Comparison of ENCODE assay signal across 1 cellular context in genomic region chr5:119321569-119322311, GRCh38.
TF ChIP-seq lines count a peak whose summit lies in the region.

No MANE protein-coding gene starts in this region.

TF ChIP-seq in K562, 482 proteins besides CTCF, POLR2A, EP300 and RAD21 (continued from another document and continues in another):
- no peak for TF ChIP-seq ZNF398 (CRISPR knock-in tag; IDR thresholded peaks at IDR 0.05)
- TF ChIP-seq DPF2 (IDR thresholded peaks at IDR 0.05), result peak; percentile 98
- TF ChIP-seq ADNP (tag; IDR thresholded peaks at IDR 0.05), result no peak
- no peak for TF ChIP-seq AFF4 (CRISPR knock-in tag; IDR thresholded peaks at IDR 0.05)
- TF ChIP-seq PREB (CRISPR knock-in tag; IDR thresholded peaks at IDR 0.05), result no peak
- TF ChIP-seq ZNF197 (CRISPR knock-in tag; IDR thresholded peaks at IDR 0.05; ENCODE audit: low read depth), result no peak; the same call in 1 of the 2 replicates
- no peak for TF ChIP-seq ZNF121 (CRISPR knock-in tag; conservative IDR thresholded peaks at IDR 0.05)
- no peak for TF ChIP-seq ZBED1 (IDR thresholded peaks at IDR 0.05)
- no peak for TF ChIP-seq MAX (CRISPR knock-in tag; IDR thresholded peaks at IDR 0.05)
- TF ChIP-seq ZNF324 (CRISPR knock-in tag; IDR thresholded peaks at IDR 0.05), result no peak; the same call in none of the 2 replicates
- TF ChIP-seq NR2C2 (CRISPR knock-in tag; IDR thresholded peaks at IDR 0.05), result no peak
- no peak for TF ChIP-seq NR2C2 (tag; IDR thresholded peaks at IDR 0.05)
- TF ChIP-seq ZNF717 (CRISPR knock-in tag; IDR thresholded peaks at IDR 0.05), result no peak
- peak; percentile 47 for TF ChIP-seq FOSL1 (tag; conservative IDR thresholded peaks at IDR 0.05)
- TF ChIP-seq ATF3 (IDR thresholded peaks at IDR 0.05), result peak; percentile 62
- TF ChIP-seq ATF3 (CRISPR knock-in tag; conservative IDR thresholded peaks at IDR 0.05), result no peak
- TF ChIP-seq ATF7 (IDR thresholded peaks at IDR 0.05), result peak; percentile 76; the same call in 1 of the 2 replicates
- TF ChIP-seq MTA2 (IDR thresholded peaks at IDR 0.05; ENCODE audit: low read depth), result peak; percentile 81
- TF ChIP-seq U2AF2 (optimal IDR thresholded peaks at IDR 0.05; ENCODE audit: low read depth, low read length), result no peak
- TF ChIP-seq PURB (CRISPR knock-in tag; IDR thresholded peaks at IDR 0.05; ENCODE audit: low read depth), result no peak
- no peak for TF ChIP-seq ZNF3 (CRISPR knock-in tag; IDR thresholded peaks at IDR 0.05)
- no peak for TF ChIP-seq TEAD2 (tag; IDR thresholded peaks at IDR 0.05)
- TF ChIP-seq JUND (IDR thresholded peaks at IDR 0.05; ENCODE audit: borderline replicate concordance, low read depth, low read length), result peak; percentile 77
- TF ChIP-seq JUND (tag; IDR thresholded peaks at IDR 0.05; ENCODE audit: borderline replicate concordance, low read depth, low read length), result peak; percentile 72; the same call in 2 of the 3 replicates
- no peak for TF ChIP-seq ZNF764 (CRISPR knock-in tag; IDR thresholded peaks at IDR 0.05; ENCODE audit: low read depth)
- peak; percentile 98 for TF ChIP-seq NBN (IDR thresholded peaks at IDR 0.05; ENCODE audit: low read depth)
- no peak for TF ChIP-seq RBM25 (IDR thresholded peaks at IDR 0.05; ENCODE audit: low read depth, low read length, severe bottlenecking)
- no peak for TF ChIP-seq MCM2 (IDR thresholded peaks at IDR 0.05; ENCODE audit: low read depth)
- TF ChIP-seq SRF (CRISPR knock-in tag; IDR thresholded peaks at IDR 0.05), result 0 out of 4 replicates have a peak, but pooled peaks of 1 of the 2 experiments have one; percentile 40
- peak; percentile 80 for TF ChIP-seq EP400 (IDR thresholded peaks at IDR 0.05)
- TF ChIP-seq ZBTB26 (CRISPR knock-in tag; IDR thresholded peaks at IDR 0.05), result peak; percentile 46; the same call in 1 of the 2 replicates
- TF ChIP-seq NR4A1 (CRISPR knock-in tag; IDR thresholded peaks at IDR 0.05), result no peak
- no peak for TF ChIP-seq NR4A1 (tag; IDR thresholded peaks at IDR 0.05)
- TF ChIP-seq WHSC1 (IDR thresholded peaks at IDR 0.05; ENCODE audit: low read length), result no peak
- TF ChIP-seq SP2 (IDR thresholded peaks at IDR 0.05; ENCODE audit: extremely low read depth, low read depth, low read length, poor library complexity, severe bottlenecking), result no peak
- 0 out of 2 replicates have a peak, but pooled peaks have one; percentile 43 for TF ChIP-seq THAP12 (CRISPR knock-in tag; IDR thresholded peaks at IDR 0.05)
- TF ChIP-seq PTRF (tag; IDR thresholded peaks at IDR 0.05), result no peak
- TF ChIP-seq DDX20 (tag; IDR thresholded peaks at IDR 0.05; ENCODE audit: low read depth), result no peak
- peak; percentile 70; the same call in 1 of the 2 replicates for TF ChIP-seq DMBX1 (CRISPR knock-in tag; IDR thresholded peaks at IDR 0.05; ENCODE audit: borderline replicate concordance)
- peak; percentile 46; the same call in 1 of the 2 replicates for TF ChIP-seq ZNF239 (CRISPR knock-in tag; IDR thresholded peaks at IDR 0.05)
- TF ChIP-seq CBX3 (IDR thresholded peaks at IDR 0.05; ENCODE audit: borderline replicate concordance in 1 of 2, low read length in 2 of 2), result peak in 1 of 2 experiments; percentile 73; a peak in 1 of 3 replicates
- peak; percentile 58 for TF ChIP-seq KDM5B (IDR thresholded peaks at IDR 0.05; ENCODE audit: insufficient replicate concordance, low read depth, low read length)
- no peak for TF ChIP-seq ZNF274 (IDR thresholded peaks at IDR 0.05; ENCODE audit: borderline replicate concordance, low read depth, low read length)
- TF ChIP-seq DNMT1 (IDR thresholded peaks at IDR 0.05), result no peak
- TF ChIP-seq THRAP3 (IDR thresholded peaks at IDR 0.05; ENCODE audit: borderline replicate concordance), result no peak
- no peak for TF ChIP-seq ZNF134 (CRISPR knock-in tag; conservative IDR thresholded peaks at IDR 0.05)
- TF ChIP-seq ZNF79 (CRISPR knock-in tag; IDR thresholded peaks at IDR 0.05; ENCODE audit: low read depth), result peak; percentile 53; the same call in 1 of the 2 replicates
- TF ChIP-seq HIVEP1 (CRISPR knock-in tag; IDR thresholded peaks at IDR 0.05), result 0 out of 2 replicates have a peak, but pooled peaks have one; percentile 48
- TF ChIP-seq ATF1 (CRISPR knock-in tag; IDR thresholded peaks at IDR 0.05), result no peak
- no peak; the same call in 1 of the 2 replicates for TF ChIP-seq ATF1 (tag; IDR thresholded peaks at IDR 0.05)
- TF ChIP-seq E2F5 (CRISPR knock-in tag; IDR thresholded peaks at IDR 0.05), result no peak
- TF ChIP-seq ZNF311 (CRISPR knock-in tag; IDR thresholded peaks at IDR 0.05), result no peak; the same call in 1 of the 2 replicates
- no peak for TF ChIP-seq ZNF609 (CRISPR knock-in tag; IDR thresholded peaks at IDR 0.05; ENCODE audit: borderline replicate concordance)
- peak; percentile 21 to 84; a peak in 3 of 4 replicates for TF ChIP-seq TBL1XR1 (IDR thresholded peaks at IDR 0.05; ENCODE audit: low read length in 2 of 2)
